9 cellular contexts compared by ENCODE assay signal in genomic region chr11:133966924-133967598, GRCh38. TPM values are rescaled to one million over a fixed set of nuclear protein-coding genes. Genes with fewer than 3 reads are reported as not detected.
A peak's percentile ranks its signal among the peaks of the same experiment; 100 is the strongest.
DNase-seq lines count a peak whose midpoint lies in the region; TF ChIP-seq lines count a peak whose summit lies in the region.
"Had no signal": no experiment of that assay in that cellular context is flagged by ENCODE, and none has a peak within 500 bp of the region (broad histone marks: within the 10 kb centered on the region; RNA-seq: fewer than 3 reads in every experiment).

No MANE protein-coding gene starts in this region.

- H3K27me3 ChIP-seq in H7 (ENCODE audit: control insufficient read depth, insufficient read depth, low read length) = peaks cover 11% of the 10 kb centered on the region; the same call in 1 of the 2 replicates
- H3K27me3 ChIP-seq in esophagus muscularis mucosa = no peaks in the 10 kb centered on the region
- H3K27me3 ChIP-seq in skeletal muscle tissue (ENCODE audit: control insufficient read depth in 3 of 3, insufficient read depth in 3 of 3, low read length in 3 of 3) = peaks cover 16 to 32% (median 18%) of the 10 kb centered on the region in 3 donors

- peak overlapping the region; percentile 71 to 82 (median 80) for H3K27ac ChIP-seq in esophagus muscularis mucosa (replicated peaks in 1 of 4)
- H3K27ac ChIP-seq in skeletal muscle tissue (ENCODE audit: low read depth, low read length) = no peak overlapping the region
- H3K27ac ChIP-seq: KMS-11 had no signal

- DNase-seq in H7 (peak; percentile 96), esophagus muscularis mucosa (ENCODE audit: extremely low spot score) (no peak), NCI-H2107 (lab: John Stamatoyannopoulos, UW) (no peak), DMS 273 treated with DMSO at 0.1 percent for 48 hours (lab: John Stamatoyannopoulos, UW) (no peak), DMS114 treated with DMSO at 0.1 percent for 48 hours (lab: John Stamatoyannopoulos, UW; ENCODE audit: unreplicated experiment) (no peak), HK-2 (ENCODE audit: unreplicated experiment) (no peak)
- peak; percentile 91 for DNase-seq in activated CD8-positive, alpha-beta memory T cell treated with anti-CD3 and anti-CD28 coated beads for 24 hours

- TF ChIP-seq EP300 in esophagus muscularis mucosa (IDR thresholded peaks at IDR 0.05) = no peak

- H3K4me1 ChIP-seq in esophagus muscularis mucosa (peaks cover 3 to 50% (median 43%) of the 10 kb centered on the region in 4 donors), skeletal muscle tissue (ENCODE audit: control insufficient read depth in 3 of 3, insufficient read depth in 3 of 3, low read length in 3 of 3) (peaks cover 4 to 26% (median 15%) of the 10 kb centered on the region in 3 donors)

- H3K4me3 ChIP-seq in H7 (ENCODE audit: insufficient read depth, low read depth, low read length) (no peak overlapping the region), esophagus muscularis mucosa (peak overlapping the region; percentile 22 to 34 (median 26)), skeletal muscle tissue (ENCODE audit: low read length in 3 of 3) (peak overlapping the region; percentile 50 to 70 (median 54))

- intact Hi-C loops in esophagus muscularis mucosa (cut with DNase I) = loop anchor here (5.0 kb wide), 2 partner anchors 65 to 80 kb away; no protein-coding TSS in a partner anchor

- H3K36me3 ChIP-seq in H7 (replicated peaks; ENCODE audit: control insufficient read depth, insufficient read depth, low read length) (no peaks in the 10 kb centered on the region), esophagus muscularis mucosa (no peaks in the 10 kb centered on the region), skeletal muscle tissue (ENCODE audit: control insufficient read depth in 3 of 3, insufficient read depth in 3 of 3, low read length in 3 of 3) (no peaks in the 10 kb centered on the region)

- peak overlapping the region in 1 of 3 donors; percentile 66 for H3K9ac ChIP-seq in skeletal muscle tissue (ENCODE audit: low read depth in 1 of 3, low read length in 3 of 3)
- H3K9ac ChIP-seq: KMS-11 had no signal

- H3K9me3 ChIP-seq in esophagus muscularis mucosa = no peaks in the 10 kb centered on the region
- no peaks in the 10 kb centered on the region for H3K9me3 ChIP-seq in skeletal muscle tissue (ENCODE audit: control insufficient read depth in 3 of 3, low read length in 3 of 3)

- peak; percentile 49 to 69 (median 57) for TF ChIP-seq CTCF in esophagus muscularis mucosa (IDR thresholded peaks at IDR 0.05)

- TF ChIP-seq POLR2A in esophagus muscularis mucosa (IDR thresholded peaks at IDR 0.05; ENCODE audit: low read depth) = no peak

- WGBS in esophagus muscularis mucosa = 32% methylated on average over 26 of the region's 43 CpGs

RNA-seq across cellular contexts. Expression of gene IGSF9B, which starts 10.3 kb away (rescaled TPM):
- 6.1 and 12.4 TPM in 2 replicates for total RNA-seq in H7 (2014; rRNA removed; shearing (Covaris generic))
- 100 to 1,000 TPM in 1 of 4 donors, 10 to 100 TPM in 3; 21.7 to 130 (median 58.6) TPM for total RNA-seq in esophagus muscularis mucosa
- 4.7 TPM for total RNA-seq in skeletal muscle tissue

Comparison
In these comparisons a context has a peak if more than half of its experiments do, and no peak if none do; other contexts are left out.
1. DNase-seq: peak in H7 (single experiment) and activated CD8-positive, alpha-beta memory T cell treated with anti-CD3 and anti-CD28 coated beads for 24 hours (single experiment); none in esophagus muscularis mucosa (single experiment), NCI-H2107 (single experiment), DMS 273 treated with DMSO at 0.1 percent for 48 hours (single experiment), DMS114 treated with DMSO at 0.1 percent for 48 hours (single experiment) and HK-2 (single experiment).